In genomic region chr11:118915396-118915795, GRCh38 we compare ENCODE assay signal across 9 cellular contexts. TPM values are rescaled to one million over a fixed set of nuclear protein-coding genes. Genes with fewer than 3 reads are reported as not detected.
A peak's percentile ranks its signal among the peaks of the same experiment; 100 is the strongest.
DNase-seq lines count a peak whose midpoint lies in the region; ATAC-seq and TF ChIP-seq lines count a peak whose summit lies in the region.
"Had no signal": no experiment of that assay in that cellular context is flagged by ENCODE, and none has a peak within 500 bp of the region (broad histone marks: within the 10 kb centered on the region; RNA-seq: fewer than 3 reads in every experiment).

No MANE protein-coding gene starts in this region.

- no peak overlapping the region for H3K14ac ChIP-seq in H9 (ENCODE audit: insufficient read depth, low read length)

- no peak for DNase-seq in Caco-2
- DNase-seq in T-helper 17 cell, result no peak
- DNase-seq in fibroblast of lung (ENCODE audit: low read depth in 2 of 2), result no peak
- DNase-seq in sigmoid colon, result peak; percentile 58
- DNase-seq in H9, result no peak
- DNase-seq in KBM-7, result no peak
- DNase-seq in UCSD-AML1 (lab: John Stamatoyannopoulos, UW; ENCODE audit: unreplicated experiment), result no peak

- peaks cover 5% of the 10 kb centered on the region for H3K79me1 ChIP-seq in H9 (ENCODE audit: insufficient read depth, low read depth, low read length, poor library complexity, severe bottlenecking)

- ATAC-seq in T-helper 17 cell (no peak), GM18517 (IDR thresholded peaks at IDR 0.05; ENCODE audit: unreplicated experiment) (no peak)

- H3K27ac ChIP-seq in fibroblast of lung (ENCODE audit: insufficient read depth, low read length) (peak overlapping the region; percentile 99), sigmoid colon (peak overlapping the region; percentile 95 to 100 (median 100)), H9 (ENCODE audit: insufficient read length, low read depth, low read length) (no peak overlapping the region)

- no peaks in the 10 kb centered on the region for H4K20me1 ChIP-seq in fibroblast of lung (ENCODE audit: control insufficient read depth, extremely low read depth, insufficient read depth, low read length)
- no peaks in the 10 kb centered on the region for H4K20me1 ChIP-seq in H9 (ENCODE audit: control insufficient read depth, insufficient read depth, insufficient read length)

- no peak overlapping the region for H2BK12ac ChIP-seq in H9 (ENCODE audit: insufficient read length, low read depth, low read length)

- no peak overlapping the region for H3K18ac ChIP-seq in H9 (ENCODE audit: insufficient read length, low read depth, low read length)

- BruUV-seq in Caco-2 (replicated peaks; lab: Mats Ljungman, UMichigan), result no TSS peak

- H3K27me3 Mint-ChIP-seq in Caco-2 (ENCODE audit: insufficient read depth, unreplicated experiment) (no peaks in the 10 kb centered on the region), T-helper 17 cell (no peaks in the 10 kb centered on the region), H9 (ENCODE audit: low read depth) (no peaks in the 10 kb centered on the region)

- H3K4me3 Mint-ChIP-seq in Caco-2 (ENCODE audit: unreplicated experiment) (peak overlapping the region; percentile 12), T-helper 17 cell (peak overlapping the region; percentile 93), H9 (no peak overlapping the region; a peak in 1 of 5 replicates)

- in situ Hi-C loops in KBM-7 (cut with MboI; ENCODE audit: low pct_unique_long_range_greater_than_20kb, low sequenced_read_pairs), result no loop called here

- no peak overlapping the region for H4K8ac ChIP-seq in H9 (replicated peaks; ENCODE audit: insufficient read length, low read depth, low read length)

- H3K4me2 ChIP-seq in fibroblast of lung (ENCODE audit: extremely low read depth, insufficient read depth, low read length), result no peak overlapping the region
- H3K4me2 ChIP-seq in H9 (ENCODE audit: insufficient read depth, insufficient read length, low read length), result no peak overlapping the region

- no peak for TF ChIP-seq POLR2A in sigmoid colon (IDR thresholded peaks at IDR 0.05)

- no peak overlapping the region for H2BK120ac ChIP-seq in H9 (ENCODE audit: low read depth, low read length, poor library complexity, severe bottlenecking)

- intact Hi-C loops in Caco-2 (cut with micrococcal nuclease; ENCODE audit: unreplicated experiment) (no loop called here), sigmoid colon (cut with DNase I) (no loop called here)

- H3K4me1 ChIP-seq in Caco-2, result peaks cover 79% of the 10 kb centered on the region
- peaks cover 70% of the 10 kb centered on the region for H3K4me1 ChIP-seq in fibroblast of lung (ENCODE audit: control insufficient read depth, extremely low read depth, insufficient read depth, low read length)
- H3K4me1 ChIP-seq in sigmoid colon, result peaks cover 0 to 100% (median 99%) of the 10 kb centered on the region in 4 donors
- peaks cover 25% of the 10 kb centered on the region for H3K4me1 ChIP-seq in H9 (ENCODE audit: insufficient read depth, low read length)

- no peak overlapping the region for H3T11ph ChIP-seq in H9 (ENCODE audit: low read length)

- no peak overlapping the region for H3K4me3 ChIP-seq in Caco-2 (ENCODE audit: low read depth, low read length)
- peak overlapping the region in 1 of 4 experiments; percentile 43 for H3K4me3 ChIP-seq in fibroblast of lung (replicated peaks in 1 of 4; ENCODE audit: control extremely low read depth in 1 of 4, insufficient read depth in 1 of 4, low read depth in 3 of 4, low read length in 4 of 4)
- no peak overlapping the region for H3K4me3 ChIP-seq in sigmoid colon

- H3K9ac ChIP-seq in fibroblast of lung (ENCODE audit: insufficient read depth, low read length) (no peak overlapping the region), H9 (ENCODE audit: extremely low read depth, insufficient read length, low read length) (no peak overlapping the region)

- CTCF ChIA-PET in Caco-2 (lab: Charles Lee), result interaction anchor here (1.9 kb wide), 1 partner anchor 13 kb away, joined by 17 read pairs; no protein-coding TSS in a partner anchor

- no peaks in the 10 kb centered on the region for H3K9me3 ChIP-seq in Caco-2
- no peaks in the 10 kb centered on the region for H3K9me3 ChIP-seq in T-helper 17 cell (ENCODE audit: control insufficient read depth, low read length, poor library complexity, severe bottlenecking)
- H3K9me3 ChIP-seq in fibroblast of lung (ENCODE audit: control insufficient read depth, insufficient read depth, low read depth, low read length), result no peaks in the 10 kb centered on the region
- no peaks in the 10 kb centered on the region for H3K9me3 ChIP-seq in sigmoid colon
- H3K9me3 ChIP-seq in H9 (ENCODE audit: control insufficient read depth, low read depth, low read length), result no peaks in the 10 kb centered on the region

- H2BK5ac ChIP-seq in H9 (ENCODE audit: insufficient read length, low read length), result no peak overlapping the region

- H3K36me3 Mint-ChIP-seq in Caco-2 (ENCODE audit: insufficient read depth, unreplicated experiment) (peaks cover 85% of the 10 kb centered on the region), T-helper 17 cell (ENCODE audit: low read depth) (no peaks in the 10 kb centered on the region), H9 (ENCODE audit: insufficient read depth in 1 of 3, low read depth in 3 of 3) (peaks cover 0 to 12% (median 6%) of the 10 kb centered on the region in 3 experiments; a peak in 4 of 7 replicates)

- H2AFZ ChIP-seq in fibroblast of lung (ENCODE audit: low read length) (no peak overlapping the region), H9 (ENCODE audit: low read length) (no peak overlapping the region)

- no peak overlapping the region for H2AK5ac ChIP-seq in H9 (ENCODE audit: insufficient read length, low read length)

- H3K4me1 Mint-ChIP-seq in Caco-2 (ENCODE audit: low read depth, unreplicated experiment) (peaks cover 61% of the 10 kb centered on the region), T-helper 17 cell (peaks cover 74% of the 10 kb centered on the region), H9 (peaks cover 78 to 91% of the 10 kb centered on the region in 2 experiments)

- TF ChIP-seq CTCF in Caco-2 (IDR thresholded peaks at IDR 0.05; ENCODE audit: insufficient read depth in 1 of 2, low read depth in 1 of 2, low read length in 1 of 2, severe bottlenecking in 1 of 2, unreplicated experiment in 1 of 2) (no peak), fibroblast of lung (conservative IDR thresholded peaks at IDR 0.05 in 1 of 2, IDR thresholded peaks at IDR 0.05 in 1 of 2; ENCODE audit: low read depth in 1 of 2, low read length in 2 of 2) (no peak), sigmoid colon (IDR thresholded peaks at IDR 0.05) (no peak), H9 (conservative IDR thresholded peaks at IDR 0.05) (no peak)

- peaks cover 3% of the 10 kb centered on the region; the same call in 1 of the 2 replicates for H3K36me3 ChIP-seq in Caco-2 (ENCODE audit: control insufficient read depth, insufficient read depth, low read length)
- no peaks in the 10 kb centered on the region for H3K36me3 ChIP-seq in fibroblast of lung (ENCODE audit: control insufficient read depth, insufficient read depth, low read length)
- no peaks in the 10 kb centered on the region for H3K36me3 ChIP-seq in sigmoid colon

- H3K27ac Mint-ChIP-seq in Caco-2 (ENCODE audit: unreplicated experiment) (peak overlapping the region; percentile 100), T-helper 17 cell (peak overlapping the region; percentile 98), H9 (no peak overlapping the region; a peak in 1 of 7 replicates)

- WGBS in sigmoid colon, 2 donors, result 87 to 96% methylated on average over 2 of the region's 2 CpGs
- WGBS in H9 (ENCODE audit: extremely low coverage, insufficient read length, low lambda C conversion rate), result no CpG with 5 or more reads among the region's 2 CpGs

- no peak overlapping the region for H3K56ac ChIP-seq in H9 (ENCODE audit: insufficient read length, low read depth, low read length)

- no peak overlapping the region for H3K4ac ChIP-seq in H9 (ENCODE audit: low read depth, low read length)

- H3K27me3 ChIP-seq in Caco-2 (replicated peaks; ENCODE audit: control insufficient read depth, insufficient read depth, low read length) (no peaks in the 10 kb centered on the region), fibroblast of lung (ENCODE audit: control insufficient read depth, insufficient read depth, low read length) (no peaks in the 10 kb centered on the region), sigmoid colon (no peaks in the 10 kb centered on the region), H9 (ENCODE audit: insufficient read depth, low read length) (no peaks in the 10 kb centered on the region)

- TF ChIP-seq EP300 in sigmoid colon (IDR thresholded peaks at IDR 0.05), result no peak

- no peak overlapping the region for H2BK20ac ChIP-seq in H9 (ENCODE audit: low read depth, low read length, poor library complexity, severe bottlenecking)

- no peak overlapping the region for H2BK15ac ChIP-seq in H9 (ENCODE audit: low read depth, low read length)

- POLR2A ChIA-PET in Caco-2 (lab: Charles Lee), result no interaction called here

- H4K5ac ChIP-seq in H9 (ENCODE audit: insufficient read length, low read depth, low read length), result no peak overlapping the region

- H3K23ac ChIP-seq in H9 (ENCODE audit: insufficient read length, low read depth, low read length), result no peak overlapping the region

- H3K79me2 ChIP-seq in fibroblast of lung (ENCODE audit: control insufficient read depth, insufficient read depth, low read length) (peaks cover 72% of the 10 kb centered on the region), H9 (ENCODE audit: insufficient read depth, low read length) (peaks cover 8% of the 10 kb centered on the region; the same call in 1 of the 2 replicates)

- H3K9me3 Mint-ChIP-seq in Caco-2 (ENCODE audit: unreplicated experiment) (no peaks in the 10 kb centered on the region), H9 (no peaks in the 10 kb centered on the region; a peak in 2 of 5 replicates)

- peaks cover 18% of the 10 kb centered on the region for H3K23me2 ChIP-seq in H9 (ENCODE audit: insufficient read length, low read depth, low read length, poor library complexity, severe bottlenecking)

- no peak overlapping the region for H4K91ac ChIP-seq in H9 (ENCODE audit: insufficient read length, low read depth, low read length)

RNA-seq across cellular contexts. Expression of gene BCL9L, which starts 10.3 kb away (rescaled TPM):
- 186 and 203 TPM in 2 replicates for total RNA-seq in Caco-2 (2022)
- 100 to 1,000 TPM; 186 to 204 TPM for total RNA-seq in T-helper 17 cell
- 11.0 and 23.1 TPM in 2 replicates for total RNA-seq in fibroblast of lung
- 7.0 and 11.5 TPM in 2 replicates for polyA plus RNA-seq in fibroblast of lung
- 33.6 and 51.9 TPM in 2 replicates for polyA plus RNA-seq in fibroblast of lung (2012)
- polyA minus RNA-seq in fibroblast of lung (ENCODE audit: low replicate concordance), result 38.0 and 48.2 TPM in 2 replicates
- 10 to 100 TPM in 3 of 4 donors, 1 to 10 TPM in 1; 7.9 to 46.5 (median 10.8) TPM for total RNA-seq in sigmoid colon
- 10 to 100 TPM in 1 of 3 donors, 1 to 10 TPM in 2; 4.8 to 33.2 (median 7.4) TPM for polyA plus RNA-seq in sigmoid colon
- total RNA-seq in H9 (2021), result 74.9 and 78.4 TPM in 2 replicates

RNA-seq across cellular contexts. Expression of gene CXCR5, which starts 31.7 kb away (rescaled TPM):
- total RNA-seq in Caco-2 (2022), result not detected in 2 replicates
- 10 to 100 TPM; 11.1 to 15.0 TPM for total RNA-seq in T-helper 17 cell
- not detected in 2 replicates for total RNA-seq in fibroblast of lung
- polyA plus RNA-seq in fibroblast of lung, result not detected in 2 replicates
- polyA plus RNA-seq in fibroblast of lung (2012), result not detected in 2 replicates
- polyA minus RNA-seq in fibroblast of lung (ENCODE audit: low replicate concordance), result not detected in 2 replicates
- not detected for total RNA-seq in sigmoid colon
- polyA plus RNA-seq in sigmoid colon, result 10 to 100 TPM in 1 of 3 donors, under 1 TPM in 2; under 0.01 to 11.5 (median 0.23) TPM
- 0.07 and 0.11 TPM in 2 replicates for total RNA-seq in H9 (2021)

RNA-seq across cellular contexts. Expression of gene UPK2, which starts 40.7 kb away (rescaled TPM):
- 1.8 and 3.5 TPM in 2 replicates for total RNA-seq in Caco-2 (2022)
- not detected for total RNA-seq in T-helper 17 cell
- total RNA-seq in fibroblast of lung, result not detected in 2 replicates
- polyA plus RNA-seq in fibroblast of lung, result not detected in 2 replicates
- 0.13 and 0.14 TPM in 2 replicates for polyA plus RNA-seq in fibroblast of lung (2012)
- polyA minus RNA-seq in fibroblast of lung (ENCODE audit: low replicate concordance), result 0.35 TPM in 1 of 2 replicates, not detected in the other
- not detected for total RNA-seq in sigmoid colon
- polyA plus RNA-seq in sigmoid colon, result not detected
- total RNA-seq in H9 (2021), result 0.24 and 0.33 TPM in 2 replicates

RNA-seq across cellular contexts. Expression of gene FOXR1, which starts 56.2 kb away (rescaled TPM):
- total RNA-seq in Caco-2 (2022) (not detected in 2 replicates), T-helper 17 cell (not detected), fibroblast of lung (not detected in 2 replicates), sigmoid colon (not detected), H9 (2021) (not detected in 2 replicates)
- polyA plus RNA-seq in fibroblast of lung (not detected in 2 replicates), sigmoid colon (not detected)
- polyA plus RNA-seq in fibroblast of lung (2012), result not detected in 2 replicates
- not detected in 2 replicates for polyA minus RNA-seq in fibroblast of lung (ENCODE audit: low replicate concordance)
- polyA plus RNA-seq: adipose tissue had no signal

Comparison
In these comparisons a context has a peak if more than half of its experiments do, and no peak if none do; other contexts are left out.
1. H3K27ac Mint-ChIP-seq: peak in Caco-2 (single experiment) and T-helper 17 cell (single experiment); none in H9 (0 of 3).
2. H3K4me3 Mint-ChIP-seq: peak in Caco-2 (single experiment) and T-helper 17 cell (single experiment); none in H9 (0 of 2).
3. RNA of gene CXCR5, which starts 31.7 kb away (total RNA-seq): 11.1 to 15.0 TPM in T-helper 17 cell; 0.07 to 0.11 TPM in H9, not detected in Caco-2, not detected in fibroblast of lung and not detected in sigmoid colon; every median in the first group is over 10 times any median in the second.